ENCODE assay signal across 17 cellular contexts in the genomic region with DNA sequence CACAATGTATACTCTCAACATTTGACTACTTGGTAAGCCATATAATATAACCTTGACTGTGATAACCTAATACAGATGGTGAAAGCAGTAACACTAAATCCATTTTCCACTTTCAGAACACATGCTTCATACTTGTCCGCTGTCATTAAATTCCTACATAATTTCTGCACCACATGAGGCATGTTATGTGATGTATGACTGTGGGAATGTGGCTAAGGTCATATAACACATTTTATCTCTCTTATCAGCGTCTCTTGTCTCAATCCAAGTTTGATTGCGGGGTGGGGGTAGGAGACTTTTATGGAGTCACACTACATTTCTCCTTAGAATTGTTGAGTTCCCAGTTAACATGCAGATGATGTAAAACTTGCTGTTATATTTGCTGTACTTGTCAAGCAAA.
DNase-seq lines count a peak whose midpoint lies in the region; ATAC-seq and TF ChIP-seq lines count a peak whose summit lies in the region.
"Had no signal": no experiment of that assay in that cellular context is flagged by ENCODE, and none has a peak within 500 bp of the region (broad histone marks: within the 10 kb centered on the region; RNA-seq: fewer than 3 reads in every experiment).

No MANE protein-coding gene starts in this region.

- no peak for DNase-seq in left ventricle myocardium superior
- DNase-seq in right atrium auricular region (ENCODE audit: low spot score), result no peak
- no peak for DNase-seq in caudate nucleus (lab: John Stamatoyannopoulos, UW)
- no peak for DNase-seq in mesothelial cell of epicardium (ENCODE audit: low spot score in 2 of 2, unreplicated experiment in 2 of 2)
- DNase-seq in H4 (ENCODE audit: low spot score), result no peak
- no peak for DNase-seq in coronary artery (ENCODE audit: low spot score)
- DNase-seq: COR-L47; DMS153; NCI-H1417 treated with DMSO at 0.1 percent for 48 hours; NCI-H2081; NCI-H526; NK-92 treated with Interleukin-12 subunit alpha and Interleukin-12 subunit beta, amount 100 ng/mL, for 24 hours; PC-3 had no signal

- no peaks in the 10 kb centered on the region for H3K36me3 ChIP-seq in right atrium auricular region
- H3K36me3 ChIP-seq: HAP-1 had no signal

- peaks cover 15% of the 10 kb centered on the region for H3K36me3 Mint-ChIP-seq in mesothelial cell of epicardium
- H3K36me3 Mint-ChIP-seq: CD14-positive monocyte had no signal

- no peak overlapping the region for H3K4me3 Mint-ChIP-seq in mesothelial cell of epicardium
- H3K4me3 Mint-ChIP-seq: CD14-positive monocyte had no signal

- H3K27ac Mint-ChIP-seq in mesothelial cell of epicardium, result peak overlapping the region; percentile 29
- H3K27ac Mint-ChIP-seq: CD14-positive monocyte had no signal

- no peaks in the 10 kb centered on the region for H3K27me3 Mint-ChIP-seq in mesothelial cell of epicardium (ENCODE audit: low read depth)

- peaks cover 22% of the 10 kb centered on the region for H3K4me1 Mint-ChIP-seq in mesothelial cell of epicardium

- TF ChIP-seq CTCF in right atrium auricular region (IDR thresholded peaks at IDR 0.05) (no peak), mesothelial cell of epicardium (IDR thresholded peaks at IDR 0.05; ENCODE audit: unreplicated experiment) (no peak), coronary artery (IDR thresholded peaks at IDR 0.05) (no peak)

- ATAC-seq in left ventricle myocardium superior, result peak; percentile 23
- ATAC-seq in GM18520 (IDR thresholded peaks at IDR 0.05; ENCODE audit: unreplicated experiment), result no peak
- no peak for ATAC-seq in HG03469 (IDR thresholded peaks at IDR 0.05; ENCODE audit: unreplicated experiment)
- ATAC-seq: PC-3 had no signal

- intact Hi-C loops in left ventricle myocardium superior (cut with micrococcal nuclease), result no loop called here

- H3K4me3 ChIP-seq in right atrium auricular region, result no peak overlapping the region
- no peak overlapping the region for H3K4me3 ChIP-seq in coronary artery
- H3K4me3 ChIP-seq: HAP-1 had no signal

- H3K27me3 ChIP-seq in right atrium auricular region, result no peaks in the 10 kb centered on the region

- H3K27ac ChIP-seq in right atrium auricular region, result peak overlapping the region in 1 of 2 donors; percentile 74
- H3K27ac ChIP-seq in caudate nucleus (ENCODE audit: low read depth, low read length), result peak overlapping the region; percentile 41
- H3K27ac ChIP-seq in coronary artery, result no peak overlapping the region

- peaks cover 0 to 8% of the 10 kb centered on the region in 2 donors for H3K4me1 ChIP-seq in right atrium auricular region

- no peaks in the 10 kb centered on the region for H3K9me3 Mint-ChIP-seq in mesothelial cell of epicardium
- H3K9me3 Mint-ChIP-seq: CD14-positive monocyte had no signal

- H3K9me3 ChIP-seq in right atrium auricular region, result no peaks in the 10 kb centered on the region
- H3K9me3 ChIP-seq: HAP-1 had no signal
